ENCODE assay signal across 14 cellular contexts in the genomic region with DNA sequence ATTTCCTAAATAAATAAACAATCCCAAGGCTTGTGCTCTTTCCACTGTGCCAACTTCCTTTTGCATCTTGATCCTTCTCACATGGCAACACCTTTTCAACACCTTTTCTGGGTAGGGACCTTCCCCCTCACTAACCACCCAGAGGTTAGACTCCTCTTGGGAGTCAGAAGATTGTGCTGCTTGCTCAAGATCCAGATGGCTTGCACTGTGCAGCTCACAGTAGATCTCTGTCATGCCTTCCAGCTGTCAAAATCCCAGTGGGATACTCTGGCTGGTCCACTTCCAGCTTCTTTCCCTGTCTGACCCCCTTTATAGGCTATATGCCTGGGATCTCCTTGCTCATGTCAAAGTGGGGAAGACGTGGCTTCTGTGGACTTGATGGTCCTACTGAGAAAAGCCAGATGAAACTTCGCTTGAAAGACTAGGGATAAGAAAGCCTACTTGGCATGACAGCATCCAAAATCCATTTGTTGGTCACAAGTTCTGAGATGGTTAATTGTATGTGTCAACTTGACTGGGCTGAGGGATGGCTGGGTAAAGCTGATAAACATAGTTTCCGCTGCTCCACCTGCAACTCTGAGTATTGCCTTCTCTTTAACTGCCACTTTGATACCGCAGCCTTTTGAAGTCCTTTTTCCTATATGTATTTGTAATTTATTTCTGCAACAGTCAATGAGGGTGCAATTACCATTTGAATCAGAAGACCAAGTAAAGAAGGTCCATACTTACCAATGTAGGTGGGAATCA.
DNase-seq lines count a peak whose midpoint lies in the region; ATAC-seq, FAIRE-seq and TF ChIP-seq lines count a peak whose summit lies in the region.
"Had no signal": no experiment of that assay in that cellular context is flagged by ENCODE, and none has a peak within 500 bp of the region (broad histone marks: within the 10 kb centered on the region; RNA-seq: fewer than 3 reads in every experiment).

No MANE protein-coding gene starts in this region.

- ATAC-seq in GM12878 (no peak), GM21367 (IDR thresholded peaks at IDR 0.05; ENCODE audit: unreplicated experiment) (no peak), HG03097 (IDR thresholded peaks at IDR 0.05; ENCODE audit: low FRiP score, unreplicated experiment) (no peak)
- ATAC-seq: left ventricle myocardium superior had no signal

- H3K27ac ChIP-seq in GM12878 (ENCODE audit: control insufficient read depth, insufficient read depth), result peak overlapping the region; percentile 93
- H3K27ac ChIP-seq: thyroid gland had no signal

- no peak for TF ChIP-seq RAD21 in GM12878 (IDR thresholded peaks at IDR 0.05; ENCODE audit: insufficient read depth, low read depth, low read length)

- no peak overlapping the region; the same call in 1 of the 2 replicates for H3K9ac ChIP-seq in GM12878 (ENCODE audit: control insufficient read depth, insufficient read depth, low read length)

- in situ Hi-C loops in GM12878 (cut with MboI), result loop anchor here (5.0 kb wide), 1 partner anchor 46 kb away; no protein-coding TSS in a partner anchor

- H3K27ac Mint-ChIP-seq in T-helper 2 cell treated with Interferon-gamma antibody and Interleukin-4, amounts not matched to agents 5 μg/mL and 100 μg/mL, for 36 hours, result peak overlapping the region; percentile 93
- H3K27ac Mint-ChIP-seq: endodermal cell had no signal

- peaks cover 57% of the 10 kb centered on the region for H3K4me1 Mint-ChIP-seq in T-helper 2 cell treated with Interferon-gamma antibody and Interleukin-4, amounts not matched to agents 5 μg/mL and 100 μg/mL, for 36 hours (ENCODE audit: low read depth)

- peak overlapping the region; percentile 82 for H3K4me3 Mint-ChIP-seq in T-helper 2 cell treated with Interferon-gamma antibody and Interleukin-4, amounts not matched to agents 5 μg/mL and 100 μg/mL, for 36 hours
- H3K4me3 Mint-ChIP-seq: endodermal cell had no signal

- peak in 4 of 6 experiments; percentile 7 to 56 (median 31) for DNase-seq in stimulated activated naive CD4-positive, alpha-beta T cell (lab: John Stamatoyannopoulos, UW)
- DNase-seq in stimulated activated naive CD4-positive, alpha-beta T cell treated with Interleukin-2 at 50 U/mL for 16 hours (lab: John Stamatoyannopoulos, UW), result no peak
- DNase-seq in T-helper 2 cell treated with Interferon-gamma antibody and Interleukin-4, amounts not matched to agents 5 μg/mL and 100 μg/mL, for 36 hours (ENCODE audit: low spot score), result no peak
- DNase-seq in GM12878 (ENCODE audit: low read depth, low spot score) (no peak), globus pallidus (ENCODE audit: low spot score) (no peak), NCI-H526 treated with DMSO at 0.1 percent for 48 hours (lab: John Stamatoyannopoulos, UW) (no peak)
- DNase-seq: caudate nucleus, endodermal cell, left ventricle myocardium superior, NCI-H2029 treated with DMSO at 0.1 percent for 48 hours, NCI-H526, thyroid gland had no signal

- POLR2A ChIA-PET in GM12878 (lab: Charles Lee), result interaction anchor here (1.2 to 5.1 kb wide), 9 partner anchors 11 to 125 kb away, joined by 3 to 103 read pairs (median 9); no protein-coding TSS in a partner anchor

- H3K36me3 Mint-ChIP-seq in T-helper 2 cell treated with Interferon-gamma antibody and Interleukin-4, amounts not matched to agents 5 μg/mL and 100 μg/mL, for 36 hours (ENCODE audit: low read depth), result no peaks in the 10 kb centered on the region

- no peak for TF ChIP-seq EP300 in GM12878 (IDR thresholded peaks at IDR 0.05; ENCODE audit: borderline replicate concordance in 1 of 2, control insufficient read depth in 1 of 2, low read depth in 2 of 2, low read length in 2 of 2)

- H2AFZ ChIP-seq in GM12878 (ENCODE audit: control insufficient read depth, low read depth, low read length), result no peak overlapping the region; the same call in 1 of the 2 replicates

- RAD21 ChIA-PET in GM12878 (lab: Charles Lee; ENCODE audit: unreplicated experiment), result interaction anchor here (0.9 to 14.6 kb wide), 13 partner anchors 11 to 125 kb away, joined by 3 to 308 read pairs (median 35); no protein-coding TSS in a partner anchor

- no TSS peak for BruUV-seq in GM12878 (replicated peaks; lab: Mats Ljungman, UMichigan)

- FAIRE-seq in GM12878 (lab: Jason Lieb, UNC), result no peak

- H3K4me3 ChIP-seq in GM12878, result 0 out of 2 replicates have a peak overlapping the region, but pooled peaks have one; percentile 46
- H3K4me3 ChIP-seq: thyroid gland had no signal

- TF ChIP-seq POLR2A in GM12878 (IDR thresholded peaks at IDR 0.05; ENCODE audit: low read depth, low read length), result no peak

- H3K9me3 ChIP-seq in GM12878 (replicated peaks; ENCODE audit: control insufficient read depth, insufficient read depth, low read length), result peaks cover 2% of the 10 kb centered on the region; the same call in 2 of the 3 replicates
- H3K9me3 ChIP-seq: thyroid gland had no signal

- H3K36me3 ChIP-seq in GM12878 (ENCODE audit: control insufficient read depth in 2 of 2, insufficient read depth in 2 of 2, low read length in 1 of 2), result peaks cover 0 to 3% of the 10 kb centered on the region in 2 experiments; a peak in 1 of 4 replicates
- H3K36me3 ChIP-seq: thyroid gland had no signal

- SMC1A ChIA-PET in GM12878 (lab: Charles Lee; ENCODE audit: uncharacterized antibody, unreplicated experiment), result interaction anchor here (0.8 to 16.8 kb wide), 22 partner anchors 11 to 130 kb away, joined by 3 to 275 read pairs (median 26); no protein-coding TSS in a partner anchor

- H3K4me1 ChIP-seq in GM12878 (ENCODE audit: control insufficient read depth, insufficient read depth, low read length), result peaks cover 57% of the 10 kb centered on the region

- H3K27me3 ChIP-seq in GM12878 (replicated peaks in 1 of 2; ENCODE audit: control insufficient read depth in 2 of 2, insufficient read depth in 2 of 2, low read length in 1 of 2), result no peaks in the 10 kb centered on the region
- H3K27me3 ChIP-seq: thyroid gland had no signal

- TF ChIP-seq CTCF in GM12878 (IDR thresholded peaks at IDR 0.05 in 2 of 3, conservative IDR thresholded peaks at IDR 0.05 in 1 of 3; ENCODE audit: control insufficient read depth in 2 of 3, extremely low read depth in 1 of 3, insufficient read depth in 1 of 3, low read depth in 3 of 3, low read length in 3 of 3), result no peak

- peaks cover 24% of the 10 kb centered on the region for H3K27me3 Mint-ChIP-seq in T-helper 2 cell treated with Interferon-gamma antibody and Interleukin-4, amounts not matched to agents 5 μg/mL and 100 μg/mL, for 36 hours (ENCODE audit: low read depth)

- peaks cover 22% of the 10 kb centered on the region for H3K79me2 ChIP-seq in GM12878 (ENCODE audit: control insufficient read depth, insufficient read depth, low read length)

- H3K9me3 Mint-ChIP-seq in T-helper 2 cell treated with Interferon-gamma antibody and Interleukin-4, amounts not matched to agents 5 μg/mL and 100 μg/mL, for 36 hours, result no peaks in the 10 kb centered on the region
- H3K9me3 Mint-ChIP-seq: endodermal cell had no signal

- peak overlapping the region; percentile 90 for H3K4me2 ChIP-seq in GM12878 (ENCODE audit: control insufficient read depth, insufficient read depth)

- intact Hi-C loops in GM12878 (cut with micrococcal nuclease; ENCODE audit: unreplicated experiment), result no loop called here

- CTCF ChIA-PET in GM12878 (lab: Yijun Ruan, JAX), result interaction anchor here (0.9 to 12.4 kb wide), 15 partner anchors 11 to 132 kb away, joined by 3 to 228 read pairs (median 23); no protein-coding TSS in a partner anchor

- WGBS in GM12878 (ENCODE audit: insufficient coverage, insufficient replicate concordance, low lambda C conversion rate, missing lambda C conversion rate), result 82% methylated on average over 4 of the region's 4 CpGs

- H4K20me1 ChIP-seq in GM12878 (ENCODE audit: control insufficient read depth, insufficient read depth), result no peaks in the 10 kb centered on the region

TF ChIP-seq in GM12878, 131 proteins besides CTCF, POLR2A, EP300 and RAD21 (continues in another document):
- TF ChIP-seq MAX (IDR thresholded peaks at IDR 0.05; ENCODE audit: low read depth, low read length) (no peak), BCL3 (IDR thresholded peaks at IDR 0.05; ENCODE audit: borderline replicate concordance, insufficient read depth, low read depth, low read length, poor library complexity, severe bottlenecking) (no peak), NFXL1 (IDR thresholded peaks at IDR 0.05; ENCODE audit: borderline replicate concordance) (no peak)
- TF ChIP-seq, protein P1, sequence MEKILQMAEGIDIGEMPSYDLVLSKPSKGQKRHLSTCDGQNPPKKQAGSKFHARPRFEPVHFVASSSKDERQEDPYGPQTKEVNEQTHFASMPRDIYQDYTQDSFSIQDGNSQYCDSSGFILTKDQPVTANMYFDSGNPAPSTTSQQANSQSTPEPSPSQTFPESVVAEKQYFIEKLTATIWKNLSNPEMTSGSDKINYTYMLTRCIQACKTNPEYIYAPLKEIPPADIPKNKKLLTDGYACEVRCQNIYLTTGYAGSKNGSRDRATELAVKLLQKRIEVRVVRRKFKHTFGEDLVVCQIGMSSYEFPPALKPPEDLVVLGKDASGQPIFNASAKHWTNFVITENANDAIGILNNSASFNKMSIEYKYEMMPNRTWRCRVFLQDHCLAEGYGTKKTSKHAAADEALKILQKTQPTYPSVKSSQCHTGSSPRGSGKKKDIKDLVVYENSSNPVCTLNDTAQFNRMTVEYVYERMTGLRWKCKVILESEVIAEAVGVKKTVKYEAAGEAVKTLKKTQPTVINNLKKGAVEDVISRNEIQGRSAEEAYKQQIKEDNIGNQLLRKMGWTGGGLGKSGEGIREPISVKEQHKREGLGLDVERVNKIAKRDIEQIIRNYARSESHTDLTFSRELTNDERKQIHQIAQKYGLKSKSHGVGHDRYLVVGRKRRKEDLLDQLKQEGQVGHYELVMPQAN (conservative IDR thresholded peaks at IDR 0.05), result no peak

Comparison
In these comparisons a context has a peak if more than half of its experiments do, and no peak if none do; other contexts are left out.
1. DNase-seq: peak in stimulated activated naive CD4-positive, alpha-beta T cell (4 of 6); none in stimulated activated naive CD4-positive, alpha-beta T cell treated with Interleukin-2 at 50 U/mL for 16 hours (single experiment), T-helper 2 cell treated with Interferon-gamma antibody and Interleukin-4, amounts not matched to agents 5 μg/mL and 100 μg/mL, for 36 hours (single experiment), GM12878 (single experiment), globus pallidus (single experiment) and NCI-H526 treated with DMSO at 0.1 percent for 48 hours (single experiment).